19 cellular contexts compared by ENCODE assay signal in genomic region chr12:95443458-95443857, GRCh38. TPM values are rescaled to one million over a fixed set of nuclear protein-coding genes. Genes with fewer than 3 reads are reported as not detected.
DNase-seq lines count a peak whose midpoint lies in the region; ATAC-seq and TF ChIP-seq lines count a peak whose summit lies in the region.
"Had no signal": no experiment of that assay in that cellular context is flagged by ENCODE, and none has a peak within 500 bp of the region (broad histone marks: within the 10 kb centered on the region; RNA-seq: fewer than 3 reads in every experiment).

No MANE protein-coding gene starts in this region.

- no peak overlapping the region for H3K4me3 ChIP-seq in hepatocyte
- no peak overlapping the region for H3K4me3 ChIP-seq in psoas muscle
- H3K4me3 ChIP-seq: GM12878, PC-9 had no signal

- peak; percentile 1 for DNase-seq in DMS 273 (lab: John Stamatoyannopoulos, UW; ENCODE audit: unreplicated experiment)
- DNase-seq in DMS 273 treated with DMSO at 0.1 percent for 48 hours (lab: John Stamatoyannopoulos, UW), result no peak
- peak; percentile 51 for DNase-seq in OCI-M1 (lab: John Stamatoyannopoulos, UW)
- no peak for DNase-seq in hepatocyte (ENCODE audit: low spot score)
- no peak for DNase-seq in psoas muscle
- no peak for DNase-seq in hippocampal formation (lab: John Stamatoyannopoulos, UW)
- DNase-seq: Caco-2; CD4-positive, CD25-positive, alpha-beta regulatory T cell; GOT3; Kasumi-1; NCI-H1105; NCI-H1694; NCI-H524 treated with DMSO at 0.1 percent for 48 hours; PC-9; SW 1271 had no signal

- H3K36me3 ChIP-seq in hepatocyte (replicated peaks; ENCODE audit: insufficient read depth, low read depth) (no peaks in the 10 kb centered on the region), psoas muscle (ENCODE audit: insufficient read depth in 1 of 2, low read depth in 1 of 2) (no peaks in the 10 kb centered on the region)

- no peak for TF ChIP-seq CTCF in hepatocyte (IDR thresholded peaks at IDR 0.05; ENCODE audit: poor library complexity)
- no peak for TF ChIP-seq CTCF in psoas muscle (IDR thresholded peaks at IDR 0.05)

- 84% methylated on average over 2 of the region's 2 CpGs for WGBS in hepatocyte (ENCODE audit: low lambda C conversion rate, missing lambda C conversion rate)
- WGBS in psoas muscle, 3 donors, result 96 to 100% (median 98%) methylated on average over 2 of the region's 2 CpGs

- H2AFZ ChIP-seq in hepatocyte, result no peak overlapping the region
- H2AFZ ChIP-seq: PC-9 had no signal

- H4K20me1 ChIP-seq in hepatocyte (ENCODE audit: insufficient read depth, poor library complexity, severe bottlenecking), result no peaks in the 10 kb centered on the region

- no peak overlapping the region for H3K4me2 ChIP-seq in hepatocyte
- H3K4me2 ChIP-seq: PC-9 had no signal

- H3K27ac ChIP-seq in hepatocyte (peak overlapping the region; percentile 57), psoas muscle (no peak overlapping the region)
- H3K27ac ChIP-seq: 22Rv1, PC-9 had no signal

- H3K9me3 ChIP-seq in hepatocyte (ENCODE audit: low read depth) (no peaks in the 10 kb centered on the region), psoas muscle (no peaks in the 10 kb centered on the region)

- H3K4me1 ChIP-seq in hepatocyte (ENCODE audit: insufficient read depth) (peaks cover 12% of the 10 kb centered on the region), psoas muscle (no peaks in the 10 kb centered on the region)

- no peaks in the 10 kb centered on the region for H3K9me2 ChIP-seq in hepatocyte (replicated peaks; ENCODE audit: insufficient read depth)

- intact Hi-C loops in psoas muscle (cut with DNase I), result no loop called here

- ATAC-seq in GM19397 (IDR thresholded peaks at IDR 0.05; ENCODE audit: unreplicated experiment), result no peak
- no peak for ATAC-seq in psoas muscle
- no peak for ATAC-seq in GM18873 (IDR thresholded peaks at IDR 0.05; ENCODE audit: low FRiP score, unreplicated experiment)
- ATAC-seq: GM12878 had no signal

- H3K79me2 ChIP-seq in hepatocyte, result no peaks in the 10 kb centered on the region

- H3K27me3 ChIP-seq in hepatocyte (no peaks in the 10 kb centered on the region), psoas muscle (ENCODE audit: insufficient read depth in 3 of 3, low read length in 2 of 3) (no peaks in the 10 kb centered on the region)

RNA-seq across cellular contexts. Expression of gene METAP2, which starts 30.5 kb away (rescaled TPM):
- 69.7 and 75.9 TPM in 2 replicates for total RNA-seq in hepatocyte
- 43.2 and 44.7 TPM in 2 replicates for polyA plus RNA-seq in hepatocyte
- total RNA-seq in psoas muscle, result 10 to 100 TPM; 53.2 to 80.4 (median 69.6) TPM
- 100 to 1,000 TPM in 1 of 3 donors, 10 to 100 TPM in 2; 57.6 to 110 (median 88.5) TPM for polyA plus RNA-seq in psoas muscle

Comparison
In these comparisons a context has a peak if more than half of its experiments do, and no peak if none do; other contexts are left out.
1. DNase-seq: peak in DMS 273 (single experiment) and OCI-M1 (single experiment); none in DMS 273 treated with DMSO at 0.1 percent for 48 hours (single experiment), hepatocyte (single experiment), psoas muscle (0 of 2) and hippocampal formation (0 of 2).